In the genomic region with DNA sequence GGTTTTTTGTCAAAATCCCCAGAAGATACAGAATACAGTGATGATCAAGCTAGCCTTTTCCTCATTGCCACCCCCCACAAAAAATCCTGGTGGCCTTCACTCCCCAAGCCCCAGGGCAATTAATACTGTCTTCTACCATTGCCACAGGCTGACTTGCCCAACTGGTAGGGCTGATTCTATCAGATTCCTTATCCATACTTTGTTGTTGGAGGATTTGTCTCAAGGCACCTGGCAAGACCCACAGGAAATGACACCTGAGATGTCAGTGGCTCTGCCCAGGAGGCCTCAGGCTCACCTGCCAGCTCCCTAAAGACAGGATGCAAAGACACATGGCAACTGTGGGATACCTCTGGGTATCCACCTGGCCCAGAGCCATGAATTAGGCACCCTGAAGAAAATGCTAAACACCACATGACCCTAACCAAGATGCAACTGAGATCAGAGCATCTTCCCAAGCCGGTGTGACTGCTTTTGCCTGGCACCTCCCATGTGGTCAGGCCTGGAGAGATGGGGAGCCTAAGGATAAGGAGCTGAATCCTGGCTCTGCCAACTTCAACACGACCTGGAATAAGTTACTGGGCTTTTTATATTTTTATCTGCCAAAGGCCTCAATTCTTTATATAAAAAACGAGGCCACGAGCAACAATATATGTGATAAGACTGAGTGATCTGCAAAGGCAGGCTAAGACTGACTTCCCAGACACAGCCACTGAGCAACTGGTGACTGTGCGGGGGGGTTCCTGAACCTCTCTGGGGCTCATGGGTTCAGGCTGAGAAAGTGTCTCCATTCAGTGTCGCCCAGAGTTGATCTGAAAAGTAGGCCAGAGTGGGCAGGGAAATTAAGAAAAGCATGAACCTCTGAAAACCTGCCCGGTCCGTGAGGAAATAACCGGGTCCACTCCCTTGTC, we compare ENCODE assay signal across 8 cellular contexts.
DNase-seq lines count a peak whose midpoint lies in the region; ATAC-seq and TF ChIP-seq lines count a peak whose summit lies in the region.

No MANE protein-coding gene starts in this region.

- peaks cover 16% of the 10 kb centered on the region for H3K4me1 ChIP-seq in iPS-15b (ENCODE audit: control insufficient read depth, insufficient read depth, low read length)

- peak; percentile 21 for ATAC-seq in GM19455 (IDR thresholded peaks at IDR 0.05; ENCODE audit: unreplicated experiment)
- ATAC-seq in HG03342 (IDR thresholded peaks at IDR 0.05; ENCODE audit: unreplicated experiment): no peak

- H3K4me3 Mint-ChIP-seq in activated naive CD8-positive, alpha-beta T cell: peak overlapping the region; percentile 92

- peaks cover 2% of the 10 kb centered on the region for H3K36me3 Mint-ChIP-seq in activated naive CD8-positive, alpha-beta T cell

- H3K9ac ChIP-seq in iPS-15b (ENCODE audit: low read depth, low read length): peak overlapping the region; percentile 54

- no peaks in the 10 kb centered on the region for H3K27me3 Mint-ChIP-seq in activated naive CD8-positive, alpha-beta T cell

- peaks cover 42% of the 10 kb centered on the region for H3K4me1 Mint-ChIP-seq in activated naive CD8-positive, alpha-beta T cell (ENCODE audit: low read depth)

- TF ChIP-seq CTCF in AG10803 (conservative IDR thresholded peaks at IDR 0.05; ENCODE audit: low read length) (no peak), NB4 (IDR thresholded peaks at IDR 0.05; ENCODE audit: low read depth, low read length) (no peak)

- H3K27ac Mint-ChIP-seq in activated naive CD8-positive, alpha-beta T cell: peak overlapping the region; percentile 94

- no peak for TF ChIP-seq POLR2A in NB4 (IDR thresholded peaks at IDR 0.05; ENCODE audit: extremely low read depth, insufficient read length)

- no peaks in the 10 kb centered on the region for H3K9me3 ChIP-seq in iPS-15b (ENCODE audit: control insufficient read depth, insufficient read depth, low read length)

- no peak for DNase-seq in AG10803 (ENCODE audit: low read depth)
- DNase-seq in NB4 (ENCODE audit: low read depth): peak; percentile 51
- peak; percentile 31 for DNase-seq in stimulated activated CD4-positive, alpha-beta T cell treated with anti-CD3 and anti-CD28 coated beads, Interleukin-1b, Interleukin-23, amount 100 ng/mL, for 48 hours
- no peak for DNase-seq in DMS79 treated with DMSO at 0.1 percent for 48 hours (lab: John Stamatoyannopoulos, UW)

- peaks cover 3% of the 10 kb centered on the region for H3K36me3 ChIP-seq in iPS-15b (ENCODE audit: control insufficient read depth, insufficient read depth, low read length)

- H3K27me3 ChIP-seq in iPS-15b (ENCODE audit: control insufficient read depth, insufficient read depth, low read length): peaks cover 2% of the 10 kb centered on the region

- H3K9me3 Mint-ChIP-seq in activated naive CD8-positive, alpha-beta T cell (ENCODE audit: low read depth): no peaks in the 10 kb centered on the region

- peak overlapping the region; percentile 94 for H3K4me3 ChIP-seq in AG10803 (ENCODE audit: low read length)
- H3K4me3 ChIP-seq in NB4 (ENCODE audit: low read depth, low read length): peak overlapping the region; percentile 78
- peak overlapping the region; percentile 84 for H3K4me3 ChIP-seq in iPS-15b (ENCODE audit: low read depth, low read length)

Comparison
In these comparisons a context has a peak if more than half of its experiments do, and no peak if none do; other contexts are left out.
1. DNase-seq: peak in NB4 (single experiment) and stimulated activated CD4-positive, alpha-beta T cell treated with anti-CD3 and anti-CD28 coated beads, Interleukin-1b, Interleukin-23, amount 100 ng/mL, for 48 hours (single experiment); none in AG10803 (single experiment) and DMS79 treated with DMSO at 0.1 percent for 48 hours (single experiment).
2. Peak in every context shown above with its lines, with median percentiles within 50 percentile points of each other: H3K4me3 ChIP-seq.